In the genomic region with DNA sequence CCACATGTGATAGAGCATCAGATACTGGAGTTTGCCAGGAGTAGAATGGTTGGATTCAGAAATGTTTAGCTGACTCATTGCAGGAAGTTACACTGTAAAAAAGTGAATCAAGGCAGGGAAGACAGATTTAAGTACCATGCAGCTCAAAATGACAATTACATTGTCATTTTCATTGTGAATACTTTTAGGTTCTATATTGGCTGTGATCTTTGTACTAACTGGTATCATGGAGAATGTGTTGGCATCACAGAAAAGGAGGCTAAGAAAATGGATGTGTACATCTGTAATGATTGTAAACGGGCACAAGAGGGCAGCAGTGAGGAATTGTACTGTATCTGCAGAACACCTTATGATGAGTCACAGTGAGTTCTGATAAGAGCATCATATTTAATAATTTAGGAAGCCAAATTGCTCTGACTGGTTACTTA, we compare ENCODE assay signal across 8 cellular contexts. TPM values are rescaled to one million over a fixed set of nuclear protein-coding genes. Genes with fewer than 3 reads are reported as not detected.
DNase-seq lines count a peak whose midpoint lies in the region; ATAC-seq and TF ChIP-seq lines count a peak whose summit lies in the region.
"Not testable (repeated sequence)": the region's sequence is repeated elsewhere in the genome, so short reads cannot be mapped to it uniquely, and the experiment has no call there.

No MANE protein-coding gene starts in this region.

- ATAC-seq in HG03521 (IDR thresholded peaks at IDR 0.05; ENCODE audit: unreplicated experiment) (peak; percentile 56), left cardiac atrium (peak; percentile 79 to 87)

- H3K27ac ChIP-seq in VCaP, ascending aorta, tibial artery: not testable (repeated sequence)

- peaks cover 29% of the 10 kb centered on the region for H3K36me3 Mint-ChIP-seq in progenitor cell of endocrine pancreas (ENCODE audit: insufficient read depth)

- H3K4me1 Mint-ChIP-seq in progenitor cell of endocrine pancreas (ENCODE audit: low read depth), result not testable (repeated sequence)

- H3K36me3 ChIP-seq in ascending aorta (peaks cover 30 to 49% of the 10 kb centered on the region in 2 donors), tibial artery (peaks cover 34 to 70% (median 56%) of the 10 kb centered on the region in 3 donors)

- H3K27me3 ChIP-seq in ascending aorta, tibial artery: not testable (repeated sequence)

- DNase-seq in GM03348 (ENCODE audit: low spot score) (peak; percentile 41), NCI-H510A treated with DMSO at 0.1 percent for 48 hours (lab: John Stamatoyannopoulos, UW) (peak; percentile 88), ascending aorta (ENCODE audit: low spot score in 2 of 2) (peak in 1 of 2 donors; percentile 69), left cardiac atrium (peak; percentile 60), progenitor cell of endocrine pancreas (ENCODE audit: low spot score, unreplicated experiment) (peak; percentile 39), tibial artery (peak in 1 of 2 donors; percentile 47)

- not testable (repeated sequence) for H3K9me3 ChIP-seq in ascending aorta, tibial artery

- intact Hi-C loops in ascending aorta (cut with DNase I) (loop anchor here (10.0 kb wide), 4 partner anchors 52 to 502 kb away; no protein-coding TSS in a partner anchor), left cardiac atrium (cut with DNase I) (loop anchor here in 1 of 2 donors (10.0 kb wide), 1 partner anchor 502 kb away; no protein-coding TSS in a partner anchor)
- intact Hi-C loops in tibial artery (cut with DNase I; ENCODE audit: low total_unique reads), result not testable (repeated sequence)

- not testable (repeated sequence) for H3K4me1 ChIP-seq in ascending aorta, tibial artery

- H3K4me3 Mint-ChIP-seq in progenitor cell of endocrine pancreas (ENCODE audit: low read depth), result not testable (repeated sequence)

- H3K4me3 ChIP-seq in ascending aorta, tibial artery: not testable (repeated sequence)

- TF ChIP-seq CTCF in VCaP (conservative IDR thresholded peaks at IDR 0.05) (peak; percentile 77), ascending aorta (IDR thresholded peaks at IDR 0.05) (peak; percentile 42 to 73 (median 58)), progenitor cell of endocrine pancreas (IDR thresholded peaks at IDR 0.05; ENCODE audit: unreplicated experiment) (peak; percentile 73), tibial artery (IDR thresholded peaks at IDR 0.05) (peak; percentile 66 to 68)

- peak overlapping the region; percentile 80 for H3K27ac Mint-ChIP-seq in progenitor cell of endocrine pancreas

- not testable (repeated sequence) for H3K9me3 Mint-ChIP-seq in progenitor cell of endocrine pancreas (ENCODE audit: low read depth)

- not testable (repeated sequence) for H3K27me3 Mint-ChIP-seq in progenitor cell of endocrine pancreas

RNA-seq across cellular contexts. Expression of gene C17orf58, which starts 33.1 kb away (rescaled TPM):
- total RNA-seq in ascending aorta (3.2 TPM), left cardiac atrium (10 to 100 TPM in 1 of 2 donors, 1 to 10 TPM in 1; 8.2 to 14.2 TPM), progenitor cell of endocrine pancreas (10.9 and 12.9 TPM in 2 replicates)
